10 cellular contexts compared by ENCODE assay signal in genomic region chr2:217935245-217935879, GRCh38.
DNase-seq lines count a peak whose midpoint lies in the region; ATAC-seq, FAIRE-seq and TF ChIP-seq lines count a peak whose summit lies in the region.
"Had no signal": no experiment of that assay in that cellular context is flagged by ENCODE, and none has a peak within 500 bp of the region (broad histone marks: within the 10 kb centered on the region; RNA-seq: fewer than 3 reads in every experiment).

No MANE protein-coding gene starts in this region.

- H3K4me1 ChIP-seq in lower lobe of right lung = peaks cover 100% of the 10 kb centered on the region
- peaks cover 87% of the 10 kb centered on the region for H3K4me1 ChIP-seq in suprapubic skin

- H3K27me3 ChIP-seq in lower lobe of right lung (ENCODE audit: low read depth) = no peaks in the 10 kb centered on the region
- H3K27me3 ChIP-seq in suprapubic skin = no peaks in the 10 kb centered on the region

- FAIRE-seq in frontal cortex (lab: Jason Lieb, UNC) = no peak

- no peak for TF ChIP-seq POLR2A in suprapubic skin (IDR thresholded peaks at IDR 0.05)
- TF ChIP-seq POLR2A in erythroblast (IDR thresholded peaks at IDR 0.05; ENCODE audit: low read length) = no peak

- peak overlapping the region; percentile 92 for H3K27ac ChIP-seq in lower lobe of right lung
- H3K27ac ChIP-seq in suprapubic skin = peak overlapping the region; percentile 80

- H3K36me3 ChIP-seq in lower lobe of right lung = peaks cover 16% of the 10 kb centered on the region
- no peaks in the 10 kb centered on the region for H3K36me3 ChIP-seq in suprapubic skin

- WGBS in suprapubic skin = 61% methylated on average over 6 of the region's 7 CpGs

- intact Hi-C loops in lower lobe of right lung (cut with DNase I) = no loop called here

- H3K9me3 ChIP-seq in lower lobe of right lung (no peaks in the 10 kb centered on the region), suprapubic skin (no peaks in the 10 kb centered on the region)

- ATAC-seq in lower lobe of right lung = no peak
- ATAC-seq: T-cell had no signal

- no peak for TF ChIP-seq EP300 in suprapubic skin (IDR thresholded peaks at IDR 0.05)

- H3K4me3 ChIP-seq in epithelial cell of proximal tubule (ENCODE audit: low read depth, low read length) (peak overlapping the region; percentile 32), lower lobe of right lung (peak overlapping the region; percentile 40), suprapubic skin (no peak overlapping the region)

- no peak for TF ChIP-seq CTCF in epithelial cell of proximal tubule (conservative IDR thresholded peaks at IDR 0.05; ENCODE audit: low read depth, low read length)
- no peak for TF ChIP-seq CTCF in lower lobe of right lung (IDR thresholded peaks at IDR 0.05)
- TF ChIP-seq CTCF in suprapubic skin (IDR thresholded peaks at IDR 0.05) = no peak
- no peak for TF ChIP-seq CTCF in GM20000 (IDR thresholded peaks at IDR 0.05; ENCODE audit: extremely low read depth, missing control alignments)

- DNase-seq in NCI-H226 (peak; percentile 59), epithelial cell of proximal tubule (ENCODE audit: low read depth) (no peak), lower lobe of right lung (peak; percentile 51), suprapubic skin (ENCODE audit: low spot score in 2 of 2) (no peak), erythroblast (lab: John Stamatoyannopoulos, UW) (no peak), GM20000 (ENCODE audit: low spot score) (no peak), GOT3 (lab: John Stamatoyannopoulos, UW) (no peak), frontal cortex (ENCODE audit: low spot score in 2 of 2) (no peak)
- DNase-seq: NCI-H510A, T-cell had no signal

Comparison
In these comparisons a context has a peak if more than half of its experiments do, and no peak if none do; other contexts are left out.
1. DNase-seq: peak in NCI-H226 (single experiment) and lower lobe of right lung (single experiment); none in epithelial cell of proximal tubule (single experiment), suprapubic skin (0 of 2), erythroblast (0 of 2), GM20000 (single experiment), GOT3 (single experiment) and frontal cortex (0 of 2).